In genomic region chr14:24713404-24713803, GRCh38 we compare ENCODE assay signal across 22 cellular contexts.
DNase-seq lines count a peak whose midpoint lies in the region; ATAC-seq, FAIRE-seq and TF ChIP-seq lines count a peak whose summit lies in the region.
"Had no signal": no experiment of that assay in that cellular context is flagged by ENCODE, and none has a peak within 500 bp of the region (broad histone marks: within the 10 kb centered on the region; RNA-seq: fewer than 3 reads in every experiment).

No MANE protein-coding gene starts in this region.

- H3K9me3 ChIP-seq in HepG2 (ENCODE audit: low read length) (no peaks in the 10 kb centered on the region), right lobe of liver (no peaks in the 10 kb centered on the region), right atrium auricular region (no peaks in the 10 kb centered on the region), prostate gland (no peaks in the 10 kb centered on the region)
- H3K9me3 ChIP-seq: adrenal gland, psoas muscle, testis had no signal

- no peak for TF ChIP-seq CTCF in HepG2 (CRISPR knock-in tag; IDR thresholded peaks at IDR 0.05)
- no peak for TF ChIP-seq CTCF in right lobe of liver (IDR thresholded peaks at IDR 0.05)
- no peak for TF ChIP-seq CTCF in right atrium auricular region (IDR thresholded peaks at IDR 0.05)
- TF ChIP-seq CTCF in prostate gland (IDR thresholded peaks at IDR 0.05) = no peak

- H3K36me3 ChIP-seq in HepG2 (replicated peaks in 1 of 2; ENCODE audit: control insufficient read depth in 1 of 2, insufficient read depth in 2 of 2, low read length in 2 of 2) (no peaks in the 10 kb centered on the region), right lobe of liver (no peaks in the 10 kb centered on the region), right atrium auricular region (no peaks in the 10 kb centered on the region), prostate gland (no peaks in the 10 kb centered on the region)
- H3K36me3 ChIP-seq: adrenal gland had no signal

- H3K4me1 ChIP-seq in HepG2 (ENCODE audit: insufficient read depth, low read length) (peaks cover 7% of the 10 kb centered on the region), right lobe of liver (no peaks in the 10 kb centered on the region), right atrium auricular region (no peaks in the 10 kb centered on the region), prostate gland (replicated peaks) (no peaks in the 10 kb centered on the region)
- H3K4me1 ChIP-seq: adrenal gland, psoas muscle, testis had no signal

- POLR2A ChIA-PET in HepG2 (lab: Yijun Ruan, JAX) = no interaction called here

- H4K20me1 ChIP-seq in HepG2 (ENCODE audit: insufficient read depth, low read length) = no peaks in the 10 kb centered on the region

- no TSS peak for BruUV-seq in HepG2 (replicated peaks; lab: Mats Ljungman, UMichigan)

- H3K27me3 ChIP-seq in HepG2 (ENCODE audit: control insufficient read depth in 1 of 2, insufficient read depth in 2 of 2, low read length in 2 of 2) (no peaks in the 10 kb centered on the region; a peak in 1 of 5 replicates), right lobe of liver (no peaks in the 10 kb centered on the region), right atrium auricular region (no peaks in the 10 kb centered on the region), prostate gland (replicated peaks; ENCODE audit: insufficient read depth) (no peaks in the 10 kb centered on the region)
- H3K27me3 ChIP-seq: testis had no signal

- TF ChIP-seq POLR2A in HepG2 (IDR thresholded peaks at IDR 0.05; ENCODE audit: insufficient read depth in 1 of 2, low read depth in 2 of 2, low read length in 2 of 2) (no peak), right lobe of liver (IDR thresholded peaks at IDR 0.05) (no peak), prostate gland (IDR thresholded peaks at IDR 0.05) (no peak)

- intact Hi-C loops in HepG2 (cut with micrococcal nuclease; ENCODE audit: unreplicated experiment) = no loop called here
- intact Hi-C loops in right lobe of liver (cut with DNase I) = no loop called here
- intact Hi-C loops in prostate gland (cut with DNase I) = loop anchor here (5.0 kb wide), 1 partner anchor 689 kb away; no protein-coding TSS in a partner anchor

- no peak for FAIRE-seq in HepG2 (lab: Jason Lieb, UNC)
- FAIRE-seq: frontal cortex, G401.6 had no signal

- no peak for TF ChIP-seq EP300 in HepG2 (IDR thresholded peaks at IDR 0.05; ENCODE audit: low read depth in 2 of 2, low read length in 2 of 2)
- no peak for TF ChIP-seq EP300 in HepG2 (CRISPR knock-in tag; IDR thresholded peaks at IDR 0.05; ENCODE audit: borderline replicate concordance)

- CTCF ChIA-PET in HepG2 (lab: Yijun Ruan, JAX; ENCODE audit: low intra/inter-chr PET ratio, low total read pairs) = no interaction called here

- ATAC-seq in HepG2 (peak; percentile 51), right lobe of liver (no peak), HG02610 (IDR thresholded peaks at IDR 0.05; ENCODE audit: unreplicated experiment) (peak; percentile 81), HG03378 (IDR thresholded peaks at IDR 0.05; ENCODE audit: unreplicated experiment) (peak; percentile 60), HG03139 (IDR thresholded peaks at IDR 0.05; ENCODE audit: unreplicated experiment) (no peak)
- ATAC-seq: psoas muscle had no signal

- no peak overlapping the region for H3K9ac ChIP-seq in HepG2 (ENCODE audit: insufficient read depth, low read depth, low read length)
- H3K9ac ChIP-seq: GM23248 had no signal

- in situ Hi-C loops in HepG2 (cut with HindIII; ENCODE audit: extremely low pct_ligation_motif_present, low pct_unique_long_range_greater_than_20kb) = no loop called here

- peak; percentile 27 for DNase-seq in HepG2 (ENCODE audit: low spot score)
- DNase-seq in right lobe of liver = no peak
- DNase-seq in right atrium auricular region (ENCODE audit: low spot score) = no peak
- DNase-seq in prostate gland (ENCODE audit: low spot score) = no peak
- no peak for DNase-seq in T1000 (lab: John Stamatoyannopoulos, UW)
- DNase-seq: activated CD4-positive, alpha-beta T cell treated with anti-CD3 and anti-CD28 coated beads for 4 hours; activated gamma-delta T cell; dermis blood vessel endothelial cell; GM23248; kidney glomerular epithelial cell; NCI-H1930; NCI-H446; psoas muscle; stimulated activated CD4-positive, alpha-beta T cell treated with anti-CD3 and anti-CD28 coated beads, Interleukin-4, amount 100 ng/mL, for 4 hours; testis had no signal

- TF ChIP-seq RAD21 in HepG2 (CRISPR knock-in tag; IDR thresholded peaks at IDR 0.05) = no peak

- H2AFZ ChIP-seq in HepG2 (ENCODE audit: low read length) = no peak overlapping the region
- H2AFZ ChIP-seq: GM23248 had no signal

- no peak overlapping the region for H3K27ac ChIP-seq in HepG2 (ENCODE audit: extremely low read length, insufficient read depth, low read length)
- no peak overlapping the region for H3K27ac ChIP-seq in right lobe of liver
- no peak overlapping the region for H3K27ac ChIP-seq in right atrium auricular region
- H3K27ac ChIP-seq in prostate gland = no peak overlapping the region
- H3K27ac ChIP-seq: 22Rv1, GM23248, psoas muscle, testis had no signal

- H3K4me3 ChIP-seq in HepG2 (replicated peaks in 1 of 3; ENCODE audit: insufficient read depth in 1 of 3, low read depth in 2 of 3, low read length in 3 of 3) (no peak overlapping the region), right lobe of liver (no peak overlapping the region), right atrium auricular region (no peak overlapping the region), prostate gland (no peak overlapping the region)
- H3K4me3 ChIP-seq: adrenal gland, GM23248, psoas muscle, testis had no signal

- H3K79me2 ChIP-seq in HepG2 (ENCODE audit: insufficient read depth, low read length) = no peaks in the 10 kb centered on the region

- no peak overlapping the region for H3K4me2 ChIP-seq in HepG2 (ENCODE audit: low read depth, low read length)

- WGBS in HepG2 (ENCODE audit: low lambda C conversion rate) = 17% methylated on average over 4 of the region's 4 CpGs
- WGBS in right lobe of liver (ENCODE audit: insufficient coverage, low coverage, low lambda C conversion rate, missing lambda C conversion rate) = 69% methylated on average over 4 of the region's 4 CpGs
- 90% methylated on average over 4 of the region's 4 CpGs for WGBS in prostate gland

TF ChIP-seq in HepG2, 621 proteins besides CTCF, POLR2A, EP300 and RAD21:
- TF ChIP-seq HNF4G (IDR thresholded peaks at IDR 0.05; ENCODE audit: borderline replicate concordance, low read depth, low read length) = peak; percentile 19; the same call in 1 of the 2 replicates
- TF ChIP-seq HNF4G (CRISPR knock-in tag; IDR thresholded peaks at IDR 0.05; ENCODE audit: borderline replicate concordance, low read depth) = no peak
- TF ChIP-seq TCF12 (IDR thresholded peaks at IDR 0.05) = no peak
- TF ChIP-seq TCF12 (CRISPR knock-in tag; IDR thresholded peaks at IDR 0.05) = no peak
- TF ChIP-seq ZNF605 (CRISPR knock-in tag; IDR thresholded peaks at IDR 0.05) = no peak
- no peak for TF ChIP-seq ZFP41 (CRISPR knock-in tag; IDR thresholded peaks at IDR 0.05; ENCODE audit: borderline replicate concordance)
- no peak for TF ChIP-seq ZMYM2 (CRISPR knock-in tag; IDR thresholded peaks at IDR 0.05)
- TF ChIP-seq MYC (CRISPR knock-in tag; IDR thresholded peaks at IDR 0.05; ENCODE audit: borderline replicate concordance) = no peak
- TF ChIP-seq ZNF430 (CRISPR knock-in tag; IDR thresholded peaks at IDR 0.05) = peak; percentile 37; the same call in 1 of the 2 replicates
- no peak for TF ChIP-seq ZBTB44 (CRISPR knock-in tag; IDR thresholded peaks at IDR 0.05)
- peak; percentile 25; the same call in 1 of the 2 replicates for TF ChIP-seq THRA (CRISPR knock-in tag; IDR thresholded peaks at IDR 0.05; ENCODE audit: borderline replicate concordance)
- no peak for TF ChIP-seq ATF3 (CRISPR knock-in tag; IDR thresholded peaks at IDR 0.05)
- TF ChIP-seq ZFY (CRISPR knock-in tag; IDR thresholded peaks at IDR 0.05) = peak; percentile 23; the same call in 1 of the 2 replicates

Comparison
In these comparisons a context has a peak if more than half of its experiments do, and no peak if none do; other contexts are left out.
1. ATAC-seq: peak in HepG2 (single experiment), HG02610 (single experiment) and HG03378 (single experiment); none in right lobe of liver (0 of 4) and HG03139 (single experiment).